6 cellular contexts compared by ENCODE assay signal in the genomic region with DNA sequence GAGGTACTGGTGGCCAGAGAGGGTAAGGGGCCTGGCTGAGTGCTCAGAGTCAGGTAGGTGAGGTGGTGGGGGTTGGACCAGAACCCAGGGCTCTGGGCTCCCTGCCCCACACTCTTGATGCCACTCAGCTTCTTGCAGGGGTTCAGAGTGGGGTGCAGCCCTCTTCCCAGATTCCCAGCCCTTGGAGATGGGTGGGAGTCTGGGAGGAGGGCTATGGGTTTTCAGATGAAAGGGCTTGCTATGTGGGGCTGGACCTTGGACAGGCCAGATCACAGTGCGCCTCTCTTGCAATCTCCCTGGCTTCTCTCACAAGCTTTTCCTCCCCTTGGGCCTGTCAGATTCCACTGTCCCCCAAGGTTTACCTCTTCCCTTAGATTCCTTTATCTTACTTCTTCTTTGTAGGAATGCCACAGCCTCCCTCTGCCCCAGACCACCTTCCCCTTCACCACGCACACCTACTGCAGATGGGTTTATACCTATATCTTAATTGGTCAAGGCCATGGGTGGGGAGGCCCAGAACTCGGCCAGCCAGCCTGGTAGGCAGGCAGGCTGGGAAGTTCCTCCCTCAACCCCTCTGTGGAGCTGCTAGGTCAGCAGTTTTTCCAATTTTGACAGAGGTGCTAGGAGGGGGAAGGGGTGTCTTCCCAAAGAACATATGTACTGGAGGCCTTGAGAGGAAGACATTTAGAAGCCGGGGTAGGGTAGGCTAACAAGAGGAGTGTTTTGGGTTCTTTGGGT. TPM values are rescaled to one million over a fixed set of nuclear protein-coding genes. Genes with fewer than 3 reads are reported as not detected.
DNase-seq lines count a peak whose midpoint lies in the region; ATAC-seq, FAIRE-seq and TF ChIP-seq lines count a peak whose summit lies in the region.

No MANE protein-coding gene starts in this region.

- peak overlapping the region; percentile 62 for H3K4me3 ChIP-seq in A673 (ENCODE audit: low read depth, low read length, poor library complexity, severe bottlenecking)
- peak overlapping the region; percentile 64 for H3K4me3 ChIP-seq in WI38 (ENCODE audit: low read depth, low read length)
- peak overlapping the region in 1 of 2 experiments; percentile 82 for H3K4me3 ChIP-seq in mesenchymal stem cell (ENCODE audit: insufficient read depth in 1 of 2, low read depth in 1 of 2, low read length in 2 of 2)

- ATAC-seq in GM19455 (IDR thresholded peaks at IDR 0.05; ENCODE audit: unreplicated experiment): no peak

- peaks cover 12% of the 10 kb centered on the region for H3K79me1 ChIP-seq in mesenchymal stem cell (replicated peaks; ENCODE audit: low read length, poor library complexity, severe bottlenecking)

- H3K23ac ChIP-seq in mesenchymal stem cell (ENCODE audit: low read length in 2 of 2): no peak overlapping the region

- H3K27me3 ChIP-seq in A673 (replicated peaks; ENCODE audit: insufficient read depth, low read depth, low read length, poor library complexity): no peaks in the 10 kb centered on the region
- no peaks in the 10 kb centered on the region for H3K27me3 ChIP-seq in mesenchymal stem cell (ENCODE audit: control insufficient read depth in 1 of 2, insufficient read depth in 1 of 2, low read length in 2 of 2)

- CTCF ChIA-PET in A673 (lab: Charles Lee): no interaction called here

- H3K9me3 ChIP-seq in A673 (ENCODE audit: low read depth, low read length, poor library complexity, severe bottlenecking) (no peaks in the 10 kb centered on the region), mesenchymal stem cell (ENCODE audit: control insufficient read depth, low read length) (no peaks in the 10 kb centered on the region)

- DNase-seq in A673 (ENCODE audit: low spot score) (no peak), mesenchymal stem cell (no peak), frontal cortex (ENCODE audit: low spot score in 2 of 2) (no peak), occipital lobe (lab: John Stamatoyannopoulos, UW) (no peak)

- no peak overlapping the region for H2BK120ac ChIP-seq in mesenchymal stem cell (ENCODE audit: low read depth, low read length)

- intact Hi-C loops in A673 (cut with micrococcal nuclease; ENCODE audit: unreplicated experiment): no loop called here

- 47% methylated on average over 3 of the region's 4 CpGs for WGBS in mesenchymal stem cell

- H2BK12ac ChIP-seq in mesenchymal stem cell (ENCODE audit: low read length in 2 of 2): no peak overlapping the region

- peak overlapping the region in 1 of 2 experiments; percentile 6 for H3K14ac ChIP-seq in mesenchymal stem cell (ENCODE audit: low read length in 2 of 2)

- H2AFZ ChIP-seq in mesenchymal stem cell (ENCODE audit: low read depth, low read length): no peak overlapping the region

- H3K36me3 ChIP-seq in A673 (ENCODE audit: insufficient read depth, low read length, poor library complexity, severe bottlenecking) (no peaks in the 10 kb centered on the region), mesenchymal stem cell (ENCODE audit: control insufficient read depth in 1 of 2, insufficient read depth in 2 of 2, low read depth in 1 of 2, low read length in 2 of 2) (peaks cover 0 to 6% of the 10 kb centered on the region in 2 experiments)

- POLR2A ChIA-PET in A673 (lab: Charles Lee; ENCODE audit: low non-redundant PET): no interaction called here

- H2BK5ac ChIP-seq in mesenchymal stem cell (ENCODE audit: low read depth, low read length, poor library complexity, severe bottlenecking): no peak overlapping the region

- peak overlapping the region; percentile 49 for H3K27ac ChIP-seq in A673 (ENCODE audit: low read depth, low read length, poor library complexity, severe bottlenecking)
- no peak overlapping the region for H3K27ac ChIP-seq in mesenchymal stem cell (ENCODE audit: low read length, poor library complexity, severe bottlenecking)

- H4K8ac ChIP-seq in mesenchymal stem cell (ENCODE audit: low read length): peak overlapping the region; percentile 29

- FAIRE-seq in frontal cortex (lab: Jason Lieb, UNC): no peak

- peak overlapping the region in 1 of 2 experiments; percentile 77 for H3K4ac ChIP-seq in mesenchymal stem cell (ENCODE audit: low read depth in 1 of 2, low read length in 2 of 2)

- H2BK15ac ChIP-seq in mesenchymal stem cell (ENCODE audit: low read depth, poor library complexity, severe bottlenecking): no peak overlapping the region

- no peak overlapping the region for H2AK5ac ChIP-seq in mesenchymal stem cell (ENCODE audit: low read length, severe bottlenecking)

- peak overlapping the region; percentile 78 for H3K9ac ChIP-seq in mesenchymal stem cell (ENCODE audit: low read length)

- H3K4me1 ChIP-seq in A673 (ENCODE audit: insufficient read depth, low read length, poor library complexity, severe bottlenecking): peaks cover 18% of the 10 kb centered on the region
- peaks cover 22% of the 10 kb centered on the region for H3K4me1 ChIP-seq in mesenchymal stem cell (ENCODE audit: control insufficient read depth, insufficient read depth, low read depth, low read length)

- no TSS peak for BruUV-seq in A673 (replicated peaks; lab: Mats Ljungman, UMichigan)

- no peak overlapping the region for H3K18ac ChIP-seq in mesenchymal stem cell (ENCODE audit: low read depth in 1 of 2, low read length in 2 of 2)

- H3K4me2 ChIP-seq in mesenchymal stem cell (ENCODE audit: low read length, poor library complexity, severe bottlenecking): peak overlapping the region; percentile 50

- TF ChIP-seq CTCF in A673 (conservative IDR thresholded peaks at IDR 0.05; ENCODE audit: low read depth, low read length) (no peak), WI38 (IDR thresholded peaks at IDR 0.05; ENCODE audit: low read depth, low read length) (no peak)

- H4K91ac ChIP-seq in mesenchymal stem cell (ENCODE audit: low read length): no peak overlapping the region

RNA-seq across cellular contexts. Expression of gene NYNRIN, which starts 1.3 kb away (rescaled TPM):
- total RNA-seq in A673 (2021) (8.6 and 17.3 TPM in 2 replicates), frontal cortex (9.8 TPM), occipital lobe (15.0 TPM)
- polyA plus RNA-seq in mesenchymal stem cell (2013, experiment 1 of 2): 13.6 TPM
- polyA plus RNA-seq in mesenchymal stem cell (2013, experiment 2 of 2): 12.7 TPM

RNA-seq across cellular contexts. Expression of gene CBLN3, which starts 29.3 kb away (rescaled TPM):
- total RNA-seq in A673 (2021) (0.80 and 1.4 TPM in 2 replicates), frontal cortex (not detected), occipital lobe (0.47 TPM)
- polyA plus RNA-seq in mesenchymal stem cell (2013, experiment 1 of 2): 3.3 TPM
- 3.6 TPM for polyA plus RNA-seq in mesenchymal stem cell (2013, experiment 2 of 2)

RNA-seq across cellular contexts. Expression of gene KHNYN, which starts 29.6 kb away (rescaled TPM):
- total RNA-seq in A673 (2021): 32.7 and 40.3 TPM in 2 replicates
- 23.6 TPM for polyA plus RNA-seq in mesenchymal stem cell (2013, experiment 1 of 2)
- 24.0 TPM for polyA plus RNA-seq in mesenchymal stem cell (2013, experiment 2 of 2)
- 13.9 TPM for total RNA-seq in frontal cortex
- total RNA-seq in occipital lobe: 16.7 TPM

RNA-seq across cellular contexts. Expression of gene NFATC4, which starts 32.2 kb away (rescaled TPM):
- total RNA-seq in A673 (2021) (38.1 and 69.0 TPM in 2 replicates), frontal cortex (2.9 TPM), occipital lobe (5.1 TPM)
- polyA plus RNA-seq in mesenchymal stem cell (2013, experiment 1 of 2): 51.4 TPM
- 48.4 TPM for polyA plus RNA-seq in mesenchymal stem cell (2013, experiment 2 of 2)

RNA-seq across cellular contexts. Expression of gene SDR39U1, which starts 42.4 kb away (rescaled TPM):
- total RNA-seq in A673 (2021) (49.1 and 52.1 TPM in 2 replicates), frontal cortex (16.3 TPM), occipital lobe (17.0 TPM)
- 29.6 TPM for polyA plus RNA-seq in mesenchymal stem cell (2013, experiment 1 of 2)
- polyA plus RNA-seq in mesenchymal stem cell (2013, experiment 2 of 2): 28.8 TPM
